In genomic region chr3:30663533-30664241, GRCh38 we compare ENCODE assay signal across 15 cellular contexts. TPM values are rescaled to one million over a fixed set of nuclear protein-coding genes. Genes with fewer than 3 reads are reported as not detected.
DNase-seq lines count a peak whose midpoint lies in the region; ATAC-seq and TF ChIP-seq lines count a peak whose summit lies in the region.
"Had no signal": no experiment of that assay in that cellular context is flagged by ENCODE, and none has a peak within 500 bp of the region (broad histone marks: within the 10 kb centered on the region; RNA-seq: fewer than 3 reads in every experiment).

No MANE protein-coding gene starts in this region.

- peaks cover 48% of the 10 kb centered on the region for H3K36me3 ChIP-seq in BLaER1
- H3K36me3 ChIP-seq in mucosa of descending colon (ENCODE audit: low read depth), result no peaks in the 10 kb centered on the region

- H3K27me3 ChIP-seq in BLaER1, result no peaks in the 10 kb centered on the region
- H3K27me3 ChIP-seq in CD4-positive, alpha-beta T cell (ENCODE audit: control insufficient read depth, insufficient read depth, low read length), result no peaks in the 10 kb centered on the region
- H3K27me3 ChIP-seq: stomach had no signal

- H3K4me1 ChIP-seq in BLaER1, result peaks cover 100% of the 10 kb centered on the region
- H3K4me1 ChIP-seq in mucosa of descending colon (ENCODE audit: low read depth), result peaks cover 4% of the 10 kb centered on the region

- H4K20me1 ChIP-seq in BLaER1, result peaks cover 56% of the 10 kb centered on the region; the same call in 1 of the 2 replicates

- no peaks in the 10 kb centered on the region for H3K27me3 Mint-ChIP-seq in CD4-positive, alpha-beta T cell
- H3K27me3 Mint-ChIP-seq in activated T-helper 17 cell treated with anti-CD3 and anti-CD28 coated beads, Interleukin-2, amount 50 U/mL, for 72 hours, result no peaks in the 10 kb centered on the region
- no peaks in the 10 kb centered on the region for H3K27me3 Mint-ChIP-seq in naive B cell

- no peak for ATAC-seq in CD4-positive, alpha-beta T cell (ENCODE audit: poor library complexity)
- ATAC-seq in activated T-helper 17 cell treated with anti-CD3 and anti-CD28 coated beads, Interleukin-2, amount 50 U/mL, for 72 hours (replicated peaks), result no peak
- ATAC-seq in naive B cell (ENCODE audit: low read depth in 2 of 2) (no peak), mucosa of descending colon (no peak)

- intact Hi-C loops in CD4-positive, alpha-beta T cell (cut with DNase I, micrococcal nuclease), result loop anchor here in 1 of 2 experiments (1.0 kb wide), 1 partner anchor 8 kb away; no protein-coding TSS in a partner anchor
- intact Hi-C loops in mucosa of descending colon (cut with DNase I, micrococcal nuclease), result no loop called here

- no peaks in the 10 kb centered on the region for H3K9me3 Mint-ChIP-seq in CD4-positive, alpha-beta T cell
- no peaks in the 10 kb centered on the region for H3K9me3 Mint-ChIP-seq in activated T-helper 17 cell treated with anti-CD3 and anti-CD28 coated beads, Interleukin-2, amount 50 U/mL, for 72 hours
- peaks cover 0 to 8% (median 0%) of the 10 kb centered on the region in 7 donors for H3K9me3 Mint-ChIP-seq in naive B cell

- peak overlapping the region; percentile 67 for H3K4me3 Mint-ChIP-seq in CD4-positive, alpha-beta T cell
- H3K4me3 Mint-ChIP-seq in activated T-helper 17 cell treated with anti-CD3 and anti-CD28 coated beads, Interleukin-2, amount 50 U/mL, for 72 hours, result peak overlapping the region; percentile 59
- peak overlapping the region in 7 of 8 donors; percentile 6 to 62 (median 52) for H3K4me3 Mint-ChIP-seq in naive B cell

- no peak for TF ChIP-seq CTCF in CD4-positive, alpha-beta T cell (IDR thresholded peaks at IDR 0.05)
- TF ChIP-seq CTCF in mucosa of descending colon (IDR thresholded peaks at IDR 0.05), result no peak

- POLR2A ChIA-PET in CD4-positive, alpha-beta T cell (lab: Charles Lee), result interaction anchor here (0.6 to 7.1 kb wide), 15 partner anchors 7 to 59 kb away, joined by 3 to 107 read pairs (median 5); partner anchors contain the start of gene TGFBR2

- H3K4me3 ChIP-seq in BLaER1, result peak overlapping the region; percentile 44; the same call in 1 of the 2 replicates
- H3K4me3 ChIP-seq in mucosa of descending colon, result no peak overlapping the region
- H3K4me3 ChIP-seq: smooth muscle cell, stomach had no signal

- peak overlapping the region; percentile 96 for H3K27ac Mint-ChIP-seq in CD4-positive, alpha-beta T cell
- peak overlapping the region; percentile 73 for H3K27ac Mint-ChIP-seq in activated T-helper 17 cell treated with anti-CD3 and anti-CD28 coated beads, Interleukin-2, amount 50 U/mL, for 72 hours
- peak overlapping the region; percentile 60 to 92 (median 82) for H3K27ac Mint-ChIP-seq in naive B cell

- H3K27ac ChIP-seq in BLaER1, result peak overlapping the region; percentile 87
- H3K27ac ChIP-seq in CD4-positive, alpha-beta T cell (ENCODE audit: low read depth, low read length), result peak overlapping the region; percentile 29

- peaks cover 91% of the 10 kb centered on the region for H3K4me1 Mint-ChIP-seq in CD4-positive, alpha-beta T cell (ENCODE audit: low read depth)
- peaks cover 60% of the 10 kb centered on the region for H3K4me1 Mint-ChIP-seq in activated T-helper 17 cell treated with anti-CD3 and anti-CD28 coated beads, Interleukin-2, amount 50 U/mL, for 72 hours
- H3K4me1 Mint-ChIP-seq in naive B cell, result peaks cover 59 to 89% (median 77%) of the 10 kb centered on the region in 3 donors

- no peaks in the 10 kb centered on the region for H3K9me3 ChIP-seq in BLaER1
- H3K9me3 ChIP-seq in CD4-positive, alpha-beta T cell (ENCODE audit: control insufficient read depth, low read length), result no peaks in the 10 kb centered on the region
- no peaks in the 10 kb centered on the region for H3K9me3 ChIP-seq in mucosa of descending colon
- H3K9me3 ChIP-seq: stomach had no signal

- no peak for DNase-seq in CD4-positive, alpha-beta T cell
- DNase-seq in naive B cell (no peak), mucosa of descending colon (no peak), NCI-H82 treated with DMSO at 0.1 percent for 48 hours (lab: John Stamatoyannopoulos, UW; ENCODE audit: unreplicated experiment) (no peak), DMS53 treated with DMSO at 0.1 percent for 48 hours (lab: John Stamatoyannopoulos, UW; ENCODE audit: unreplicated experiment) (no peak)
- DNase-seq: activated CD8-positive, alpha-beta memory T cell treated with anti-CD3 and anti-CD28 coated beads for 24 hours; amniotic stem cell; glutamatergic neuron; midbrain; NCI-H345; SHP77; stomach had no signal

- H3K4me2 ChIP-seq in BLaER1, result peak overlapping the region; percentile 79
- H3K4me2 ChIP-seq: smooth muscle cell had no signal

- CTCF ChIA-PET in CD4-positive, alpha-beta T cell (lab: Charles Lee), result interaction anchor here (1.2 to 2.9 kb wide), 4 partner anchors 30 to 57 kb away, joined by 3 to 9 read pairs (median 4); partner anchors contain the start of gene TGFBR2

- peak overlapping the region; percentile 47 for H3K9ac ChIP-seq in BLaER1

- H3K36me3 Mint-ChIP-seq in CD4-positive, alpha-beta T cell (ENCODE audit: low read depth), result peaks cover 75% of the 10 kb centered on the region
- H3K36me3 Mint-ChIP-seq in activated T-helper 17 cell treated with anti-CD3 and anti-CD28 coated beads, Interleukin-2, amount 50 U/mL, for 72 hours (ENCODE audit: low read depth), result peaks cover 94% of the 10 kb centered on the region
- H3K36me3 Mint-ChIP-seq in naive B cell, result peaks cover 29 to 34% of the 10 kb centered on the region in 2 donors

RNA-seq across cellular contexts. Expression of gene TGFBR2, which starts 57.3 kb away (rescaled TPM):
- 100 to 1,000 TPM; 203 to 205 TPM for total RNA-seq in CD4-positive, alpha-beta T cell
- total RNA-seq in activated T-helper 17 cell treated with anti-CD3 and anti-CD28 coated beads, Interleukin-2, amount 50 U/mL, for 72 hours, result 10 to 100 TPM; 51.2 to 63.2 TPM
- polyA plus RNA-seq in naive B cell (ENCODE audit: low read depth in 6 of 6), result 100 to 1,000 TPM in 5 of 6 donors, 10 to 100 TPM in 1; 99.4 to 169 (median 116) TPM
- 100 to 1,000 TPM in 1 of 3 donors, 10 to 100 TPM in 2; 39.0 to 134 (median 71.4) TPM for total RNA-seq in mucosa of descending colon
